ENCODE assay signal across 14 cellular contexts in the genomic region with DNA sequence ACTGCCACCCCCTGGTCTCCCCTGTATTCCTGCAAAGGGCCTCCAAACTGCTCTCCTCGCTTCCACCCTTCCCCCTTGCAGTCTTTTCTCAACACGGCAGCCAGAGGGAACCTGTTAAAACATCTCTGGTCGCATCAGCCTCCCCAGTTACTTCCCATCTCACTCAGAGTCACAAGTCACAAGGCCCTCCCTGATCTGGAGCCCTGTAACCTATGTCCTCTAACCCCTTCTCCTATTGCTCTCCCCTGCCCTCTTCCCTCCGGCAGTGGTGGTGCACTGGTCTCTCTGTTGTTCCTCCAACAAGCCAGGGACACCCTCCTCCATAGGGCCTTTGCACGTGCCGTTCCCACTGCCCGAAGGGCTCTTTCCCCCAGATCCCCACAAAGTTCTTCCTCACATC.
DNase-seq lines count a peak whose midpoint lies in the region; ATAC-seq, FAIRE-seq and TF ChIP-seq lines count a peak whose summit lies in the region.
"Had no signal": no experiment of that assay in that cellular context is flagged by ENCODE, and none has a peak within 500 bp of the region (broad histone marks: within the 10 kb centered on the region; RNA-seq: fewer than 3 reads in every experiment).

No MANE protein-coding gene starts in this region.

- H3K4me3 Mint-ChIP-seq in CD4-positive, alpha-beta T cell: no peak overlapping the region
- H3K4me3 Mint-ChIP-seq in GM23338 (no peak overlapping the region), T-helper 17 cell (peak overlapping the region; percentile 52)
- H3K4me3 Mint-ChIP-seq: activated T-helper 1 cell treated with anti-CD3 and anti-CD28 coated beads, Interleukin-12 subunit alpha, Interleukin-12 subunit beta, Interleukin-2, Interleukin-4 antibody, amounts not matched to agents 30 ng/mL and 10 ng/mL and 1 ng/mL, durations not matched to agents 14 hours and 24 hours and 36 hours had no signal

- H3K4me1 ChIP-seq in GM23338 (ENCODE audit: insufficient read depth): no peaks in the 10 kb centered on the region
- H3K4me1 ChIP-seq: pancreas had no signal

- H3K27me3 Mint-ChIP-seq in CD4-positive, alpha-beta T cell: no peaks in the 10 kb centered on the region
- H3K27me3 Mint-ChIP-seq in GM23338 (ENCODE audit: insufficient read depth, low read depth, poor library complexity) (peaks cover 6% of the 10 kb centered on the region), T-helper 17 cell (no peaks in the 10 kb centered on the region)

- FAIRE-seq in GM19239 (lab: Jason Lieb, UNC): no peak
- FAIRE-seq: pancreas had no signal

- H3K9me2 ChIP-seq in GM23338 (ENCODE audit: insufficient read depth): no peaks in the 10 kb centered on the region

- H4K20me1 ChIP-seq in GM23338 (replicated peaks; ENCODE audit: insufficient read depth): no peaks in the 10 kb centered on the region

- H3K27ac Mint-ChIP-seq in CD4-positive, alpha-beta T cell: peak overlapping the region; percentile 71
- peak overlapping the region; percentile 56; the same call in 1 of the 2 replicates for H3K27ac Mint-ChIP-seq in GM23338
- H3K27ac Mint-ChIP-seq in T-helper 17 cell: peak overlapping the region; percentile 77
- H3K27ac Mint-ChIP-seq: activated T-helper 1 cell treated with anti-CD3 and anti-CD28 coated beads, Interleukin-12 subunit alpha, Interleukin-12 subunit beta, Interleukin-2, Interleukin-4 antibody, amounts not matched to agents 30 ng/mL and 10 ng/mL and 1 ng/mL, durations not matched to agents 14 hours and 24 hours and 36 hours had no signal

- peaks cover 63% of the 10 kb centered on the region for H3K4me1 Mint-ChIP-seq in CD4-positive, alpha-beta T cell (ENCODE audit: low read depth)
- peaks cover 13% of the 10 kb centered on the region for H3K4me1 Mint-ChIP-seq in GM23338
- H3K4me1 Mint-ChIP-seq in T-helper 17 cell: peaks cover 24% of the 10 kb centered on the region

- H3K27ac ChIP-seq in CD4-positive, alpha-beta T cell (ENCODE audit: low read depth, low read length): no peak overlapping the region
- H3K27ac ChIP-seq in GM23338 (ENCODE audit: low read depth): no peak overlapping the region
- H3K27ac ChIP-seq: pancreas had no signal

- no peaks in the 10 kb centered on the region for H3K36me3 Mint-ChIP-seq in CD4-positive, alpha-beta T cell (ENCODE audit: low read depth)
- H3K36me3 Mint-ChIP-seq in GM23338 (ENCODE audit: low read depth): no peaks in the 10 kb centered on the region; the same call in 2 of the 3 replicates
- no peaks in the 10 kb centered on the region for H3K36me3 Mint-ChIP-seq in T-helper 17 cell (ENCODE audit: low read depth)

- intact Hi-C loops in CD4-positive, alpha-beta T cell (cut with DNase I, micrococcal nuclease): loop anchor here in 1 of 2 experiments (2.0 kb wide), 1 partner anchor 17 kb away; no protein-coding TSS in a partner anchor

- H3K4me3 ChIP-seq in GM23338: no peak overlapping the region
- H3K4me3 ChIP-seq: pancreas had no signal

- no peak for DNase-seq in CD4-positive, alpha-beta T cell
- DNase-seq in GM23338 (ENCODE audit: low spot score): peak; percentile 58
- DNase-seq in T-helper 17 cell: no peak
- no peak for DNase-seq in left lobe of liver (ENCODE audit: low spot score)
- no peak for DNase-seq in NCI-H345 (lab: John Stamatoyannopoulos, UW)
- no peak for DNase-seq in GM19239 (ENCODE audit: insufficient read length, low spot score)
- no peak for DNase-seq in NCI-H524 (lab: John Stamatoyannopoulos, UW)
- DNase-seq: Calu3; central memory CD4-positive, alpha-beta T cell; kidney glomerular epithelial cell; NCI-H510A treated with DMSO at 0.1 percent for 48 hours; pancreas had no signal

- no peak for TF ChIP-seq CTCF in CD4-positive, alpha-beta T cell (IDR thresholded peaks at IDR 0.05)
- TF ChIP-seq CTCF in GM23338 (conservative IDR thresholded peaks at IDR 0.05; ENCODE audit: low read depth in 2 of 2): peak; percentile 29 to 55; a peak in 3 of 4 replicates

- H3K36me3 ChIP-seq in GM23338 (ENCODE audit: insufficient read depth): no peaks in the 10 kb centered on the region
- H3K36me3 ChIP-seq: pancreas had no signal

- H3K9me3 ChIP-seq in CD4-positive, alpha-beta T cell (ENCODE audit: control insufficient read depth, low read length): no peaks in the 10 kb centered on the region
- H3K9me3 ChIP-seq in T-helper 17 cell (ENCODE audit: control insufficient read depth, low read length, poor library complexity, severe bottlenecking): no peaks in the 10 kb centered on the region
- H3K9me3 ChIP-seq: pancreas had no signal

- no peaks in the 10 kb centered on the region for H3K79me2 ChIP-seq in GM23338 (replicated peaks; ENCODE audit: insufficient read depth)

- CTCF ChIA-PET in CD4-positive, alpha-beta T cell (lab: Charles Lee): no interaction called here

- POLR2A ChIA-PET in CD4-positive, alpha-beta T cell (lab: Charles Lee): no interaction called here

- H2AFZ ChIP-seq in GM23338: no peak overlapping the region

- H3K27me3 ChIP-seq in CD4-positive, alpha-beta T cell (ENCODE audit: control insufficient read depth, insufficient read depth, low read length): no peaks in the 10 kb centered on the region
- H3K27me3 ChIP-seq in GM23338 (ENCODE audit: insufficient read depth): no peaks in the 10 kb centered on the region
- H3K27me3 ChIP-seq: pancreas had no signal

- ATAC-seq in CD4-positive, alpha-beta T cell (ENCODE audit: poor library complexity): no peak
- ATAC-seq in GM23338: peak; percentile 93
- ATAC-seq in T-helper 17 cell: peak; percentile 53
- ATAC-seq in left lobe of liver: peak; percentile 39
- ATAC-seq in GM21825 (IDR thresholded peaks at IDR 0.05; ENCODE audit: unreplicated experiment): no peak

- no peak overlapping the region for H3K4me2 ChIP-seq in GM23338

- H3K9me3 Mint-ChIP-seq in CD4-positive, alpha-beta T cell: no peaks in the 10 kb centered on the region
- H3K9me3 Mint-ChIP-seq in GM23338: no peaks in the 10 kb centered on the region; the same call in 2 of the 3 replicates
- H3K9me3 Mint-ChIP-seq: activated T-helper 1 cell treated with anti-CD3 and anti-CD28 coated beads, Interleukin-12 subunit alpha, Interleukin-12 subunit beta, Interleukin-2, Interleukin-4 antibody, amounts not matched to agents 30 ng/mL and 10 ng/mL and 1 ng/mL, durations not matched to agents 14 hours and 24 hours and 36 hours had no signal

- no peaks in the 10 kb centered on the region for H3F3A ChIP-seq in GM23338 (replicated peaks; ENCODE audit: low read depth)

TF ChIP-seq in GM23338, 12 proteins besides CTCF, POLR2A, EP300 and RAD21:
- TF ChIP-seq POLR2AphosphoS5 (IDR thresholded peaks at IDR 0.05; ENCODE audit: low read depth): no peak
- TF ChIP-seq ZNF331 (CRISPR knock-in tag; IDR thresholded peaks at IDR 0.05; ENCODE audit: low read depth): no peak
- TF ChIP-seq ZNF114 (CRISPR knock-in tag; IDR thresholded peaks at IDR 0.05): no peak
- TF ChIP-seq EZH2 (IDR thresholded peaks at IDR 0.05; ENCODE audit: low read depth, unreplicated experiment): no peak

Comparison
In these comparisons a context has a peak if more than half of its experiments do, and no peak if none do; other contexts are left out.
1. ATAC-seq: peak in GM23338 (single experiment), T-helper 17 cell (single experiment) and left lobe of liver (single experiment); none in CD4-positive, alpha-beta T cell (single experiment) and GM21825 (single experiment).
2. Peak in every context shown above with its lines, with median percentiles within 50 percentile points of each other: H3K27ac Mint-ChIP-seq.